In genomic region chr6:167134448-167135328, GRCh38 we compare ENCODE assay signal across 19 cellular contexts. TPM values are rescaled to one million over a fixed set of nuclear protein-coding genes. Genes with fewer than 3 reads are reported as not detected.
"Had no signal": no experiment of that assay in that cellular context is flagged by ENCODE, and none has a peak within 500 bp of the region (broad histone marks: within the 10 kb centered on the region; RNA-seq: fewer than 3 reads in every experiment).

No MANE protein-coding gene starts in this region.

- H3K27ac ChIP-seq: adrenal gland, colonic mucosa, heart right ventricle, left ventricle myocardium inferior, neural progenitor cell, parathyroid adenoma, thyroid gland, VCaP had no signal

- H3K4me3 Mint-ChIP-seq: activated CD8-positive, alpha-beta T cell treated with anti-CD3 and anti-CD28 coated beads, Interleukin-2, amount 10 ng/mL, durations not matched to agents 7 days and 5 days; neural progenitor cell had no signal

- H3K27ac Mint-ChIP-seq: activated CD8-positive, alpha-beta T cell treated with anti-CD3 and anti-CD28 coated beads, Interleukin-2, amount 10 ng/mL, durations not matched to agents 7 days and 5 days had no signal

- DNase-seq: activated CD4-positive, alpha-beta T cell treated with anti-CD3 and anti-CD28 coated beads for 4 hours; activated CD8-positive, alpha-beta memory T cell treated with anti-CD3 and anti-CD28 coated beads, Interleukin-2, amount 50 U/mL, for 48 hours; activated CD8-positive, alpha-beta T cell treated with anti-CD3 and anti-CD28 coated beads, Interleukin-2, amount 10 ng/mL, durations not matched to agents 7 days and 5 days; activated naive CD4-positive, alpha-beta T cell treated with anti-CD3 and anti-CD28 coated beads, Interleukin-2, amount 50 U/mL, for 16 hours; adrenal gland; colonic mucosa; foreskin melanocyte; heart right ventricle; islet precursor cell; left ventricle myocardium inferior; stimulated activated CD4-positive, alpha-beta T cell treated with anti-CD3 and anti-CD28 coated beads, Interleukin-15, amount 100 ng/mL, for 24 hours; stimulated activated CD4-positive, alpha-beta T cell treated with anti-CD3 and anti-CD28 coated beads, Interleukin-4, amount 100 ng/mL, for 24 hours; thyroid gland had no signal

- H3K27me3 ChIP-seq: adrenal gland, colonic mucosa, neural progenitor cell, thyroid gland had no signal

- H3K36me3 Mint-ChIP-seq: neural progenitor cell had no signal

- ATAC-seq: activated CD8-positive, alpha-beta T cell treated with anti-CD3 and anti-CD28 coated beads, Interleukin-2, amount 10 ng/mL, durations not matched to agents 7 days and 5 days; heart right ventricle had no signal

- H3K4me1 ChIP-seq: adrenal gland, colonic mucosa, heart right ventricle, left ventricle myocardium inferior, neural progenitor cell, parathyroid adenoma had no signal

- H3K9me3 Mint-ChIP-seq: neural progenitor cell had no signal

- H3K9me3 ChIP-seq: adrenal gland, colonic mucosa, heart right ventricle, left ventricle myocardium inferior, thyroid gland had no signal

- H3K4me3 ChIP-seq: adrenal gland, colonic mucosa, heart right ventricle, left ventricle myocardium inferior, neural progenitor cell, thyroid gland had no signal

- H3K36me3 ChIP-seq: adrenal gland, colonic mucosa, heart right ventricle, left ventricle myocardium inferior, neural progenitor cell, thyroid gland had no signal

RNA-seq across cellular contexts. Expression of gene CCR6, which starts 11.8 kb away (rescaled TPM):
- total RNA-seq: adrenal gland, cardiac septum, endothelial cell of umbilical vein, left ventricle myocardium inferior had no signal
- polyA plus RNA-seq: adrenal gland, endothelial cell of umbilical vein, heart right ventricle had no signal

RNA-seq across cellular contexts. Expression of gene GPR31, which starts 23.1 kb away (rescaled TPM):
- total RNA-seq: activated CD8-positive, alpha-beta T cell treated with anti-CD3 and anti-CD28 coated beads, Interleukin-2, amount 10 ng/mL, durations not matched to agents 7 days and 5 days; adrenal gland; cardiac septum; colonic mucosa; endothelial cell of umbilical vein; heart right ventricle; left ventricle myocardium inferior; skeletal muscle tissue; thyroid gland had no signal
- polyA plus RNA-seq: adrenal gland, endothelial cell of umbilical vein, heart right ventricle had no signal
